ENCODE assay signal across 31 cellular contexts in genomic region chr13:37070145-37070695, GRCh38. TPM values are rescaled to one million over a fixed set of nuclear protein-coding genes. Genes with fewer than 3 reads are reported as not detected.
"Had no signal": no experiment of that assay in that cellular context is flagged by ENCODE, and none has a peak within 500 bp of the region (broad histone marks: within the 10 kb centered on the region; RNA-seq: fewer than 3 reads in every experiment).

No MANE protein-coding gene starts in this region.

- H3K4me2 ChIP-seq: hepatocyte had no signal

- H3K9me3 Mint-ChIP-seq: activated CD4-positive, alpha-beta memory T cell treated with anti-CD3 and anti-CD28 coated beads, Interleukin-2, amount 10 ng/mL, durations not matched to agents 7 days and 5 days; activated CD4-positive, alpha-beta T cell treated with anti-CD3 and anti-CD28 coated beads, Interleukin-2, amount 10 ng/mL, durations not matched to agents 24 days and 14 days; activated naive CD4-positive, alpha-beta T cell treated with anti-CD3 and anti-CD28 coated beads, Interleukin-2, amount 10 ng/mL, durations not matched to agents 7 days and 5 days; activated T-cell treated with anti-CD3 and anti-CD28 coated beads, Interleukin-2, amount 50 U/mL, for 72 hours; brain; effector memory CD8-positive, alpha-beta T cell; immature natural killer cell; stimulated activated memory B cell treated with anti-CD40 and anti-IgM and Interleukin-4, amounts not matched to agents 10 μg/mL and 1 μg/mL and 100 μg/mL, for 72 hours; T-cell; T-helper 2 cell treated with Interferon-gamma antibody and Interleukin-4, amounts not matched to agents 5 μg/mL and 100 μg/mL, for 36 hours had no signal

- FAIRE-seq: endothelial cell of umbilical vein had no signal

- H3K4me1 ChIP-seq: stomach, suprapubic skin, tibial nerve, uterus had no signal

- H3K4me3 Mint-ChIP-seq: activated CD4-positive, alpha-beta memory T cell treated with anti-CD3 and anti-CD28 coated beads, Interleukin-2, amount 10 ng/mL, durations not matched to agents 7 days and 5 days; activated CD4-positive, alpha-beta T cell treated with anti-CD3 and anti-CD28 coated beads, Interleukin-2, amount 10 ng/mL, durations not matched to agents 24 days and 14 days; activated naive CD4-positive, alpha-beta T cell treated with anti-CD3 and anti-CD28 coated beads, Interleukin-2, amount 10 ng/mL, durations not matched to agents 7 days and 5 days; activated T-cell treated with anti-CD3 and anti-CD28 coated beads, Interleukin-2, amount 50 U/mL, for 72 hours; brain; effector memory CD8-positive, alpha-beta T cell; immature natural killer cell; stimulated activated memory B cell treated with anti-CD40 and anti-IgM and Interleukin-4, amounts not matched to agents 10 μg/mL and 1 μg/mL and 100 μg/mL, for 72 hours; T-cell; T-helper 2 cell treated with Interferon-gamma antibody and Interleukin-4, amounts not matched to agents 5 μg/mL and 100 μg/mL, for 36 hours had no signal

- ATAC-seq: activated CD4-positive, CD25-positive, alpha-beta regulatory T cell treated with anti-CD3 and anti-CD28 coated beads, Interleukin-2, amount 50 U/mL, for 24 hours; activated T-cell treated with anti-CD3 and anti-CD28 coated beads, Interleukin-2, amount 50 U/mL, for 72 hours; effector memory CD8-positive, alpha-beta T cell; left lung; T-cell had no signal

- H3K27ac ChIP-seq: hepatocyte, left lung, stomach, suprapubic skin, tibial nerve, uterus, VCaP had no signal

- H3K79me2 ChIP-seq: hepatocyte had no signal

- H3K36me3 ChIP-seq: left lung, stomach, suprapubic skin, tibial nerve, uterus had no signal

- H3K4me1 Mint-ChIP-seq: activated CD4-positive, alpha-beta memory T cell treated with anti-CD3 and anti-CD28 coated beads, Interleukin-2, amount 10 ng/mL, durations not matched to agents 7 days and 5 days; activated CD4-positive, alpha-beta T cell treated with anti-CD3 and anti-CD28 coated beads, Interleukin-2, amount 10 ng/mL, durations not matched to agents 24 days and 14 days; activated naive CD4-positive, alpha-beta T cell treated with anti-CD3 and anti-CD28 coated beads, Interleukin-2, amount 10 ng/mL, durations not matched to agents 7 days and 5 days; immature natural killer cell; T-cell had no signal

- H3K36me3 Mint-ChIP-seq: activated naive CD4-positive, alpha-beta T cell treated with anti-CD3 and anti-CD28 coated beads, Interleukin-2, amount 10 ng/mL, durations not matched to agents 7 days and 5 days; brain; immature natural killer cell; stimulated activated memory B cell treated with anti-CD40 and anti-IgM and Interleukin-4, amounts not matched to agents 10 μg/mL and 1 μg/mL and 100 μg/mL, for 72 hours; T-cell had no signal

- DNase-seq: activated CD4-positive, alpha-beta memory T cell treated with anti-CD3 and anti-CD28 coated beads, Interleukin-2, amount 10 ng/mL, durations not matched to agents 7 days and 5 days; activated CD4-positive, alpha-beta T cell treated with anti-CD3 and anti-CD28 coated beads, Interleukin-2, amount 10 ng/mL, durations not matched to agents 24 days and 14 days; activated effector memory CD4-positive, alpha-beta T cell treated with Interleukin-2 at 50 U/mL for 16 hours; activated naive CD4-positive, alpha-beta T cell treated with anti-CD3 and anti-CD28 coated beads, Interleukin-2, amount 10 ng/mL, durations not matched to agents 7 days and 5 days; activated T-cell treated with anti-CD3 and anti-CD28 coated beads, Interleukin-2, amount 50 U/mL, for 72 hours; central memory CD4-positive, alpha-beta T cell; effector memory CD8-positive, alpha-beta T cell; foreskin melanocyte; glutamatergic neuron; immature natural killer cell; occipital lobe; stimulated activated CD4-positive, alpha-beta T cell treated with anti-CD3 and anti-CD28 coated beads, Interleukin-1b, Interleukin-23, amount 100 ng/mL, for 48 hours; stomach; T-cell; uterus had no signal

- H3K4me3 ChIP-seq: hepatocyte, left lung, stomach, suprapubic skin, tibial nerve, uterus had no signal

- H3K27me3 ChIP-seq: hepatocyte, left lung, stomach, suprapubic skin, tibial nerve, uterus had no signal

- H2AFZ ChIP-seq: hepatocyte had no signal

- H3K27ac Mint-ChIP-seq: activated CD4-positive, alpha-beta memory T cell treated with anti-CD3 and anti-CD28 coated beads, Interleukin-2, amount 10 ng/mL, durations not matched to agents 7 days and 5 days; activated CD4-positive, alpha-beta T cell treated with anti-CD3 and anti-CD28 coated beads, Interleukin-2, amount 10 ng/mL, durations not matched to agents 24 days and 14 days; activated naive CD4-positive, alpha-beta T cell treated with anti-CD3 and anti-CD28 coated beads, Interleukin-2, amount 10 ng/mL, durations not matched to agents 7 days and 5 days; activated T-cell treated with anti-CD3 and anti-CD28 coated beads, Interleukin-2, amount 50 U/mL, for 72 hours; brain; effector memory CD8-positive, alpha-beta T cell; immature natural killer cell; stimulated activated memory B cell treated with anti-CD40 and anti-IgM and Interleukin-4, amounts not matched to agents 10 μg/mL and 1 μg/mL and 100 μg/mL, for 72 hours; T-cell; T-helper 2 cell treated with Interferon-gamma antibody and Interleukin-4, amounts not matched to agents 5 μg/mL and 100 μg/mL, for 36 hours had no signal

- H3K9me3 ChIP-seq: left lung, stomach, suprapubic skin, tibial nerve, uterus had no signal

- H3K27me3 Mint-ChIP-seq: activated CD4-positive, alpha-beta memory T cell treated with anti-CD3 and anti-CD28 coated beads, Interleukin-2, amount 10 ng/mL, durations not matched to agents 7 days and 5 days had no signal

RNA-seq across cellular contexts. Expression of gene CSNK1A1L, which starts 35.2 kb away (rescaled TPM):
- total RNA-seq: activated CD4-positive, alpha-beta memory T cell treated with anti-CD3 and anti-CD28 coated beads, Interleukin-2, amount 10 ng/mL, durations not matched to agents 7 days and 5 days; activated CD4-positive, alpha-beta T cell treated with anti-CD3 and anti-CD28 coated beads, Interleukin-2, amount 10 ng/mL, durations not matched to agents 24 days and 14 days; activated T-cell treated with anti-CD3 and anti-CD28 coated beads, Interleukin-2, amount 50 U/mL, for 72 hours; dermis microvascular lymphatic vessel endothelial cell; endothelial cell of umbilical vein; esophagus mucosa; hepatocyte; kidney epithelial cell; left lung; lung microvascular endothelial cell; occipital lobe; renal cortical epithelial cell; stomach; suprapubic skin; T-cell; tibial nerve; uterus had no signal
- polyA plus RNA-seq: endothelial cell of umbilical vein, hepatocyte, immature natural killer cell, neural cell, stomach had no signal
